8 cellular contexts compared by ENCODE assay signal in the genomic region with DNA sequence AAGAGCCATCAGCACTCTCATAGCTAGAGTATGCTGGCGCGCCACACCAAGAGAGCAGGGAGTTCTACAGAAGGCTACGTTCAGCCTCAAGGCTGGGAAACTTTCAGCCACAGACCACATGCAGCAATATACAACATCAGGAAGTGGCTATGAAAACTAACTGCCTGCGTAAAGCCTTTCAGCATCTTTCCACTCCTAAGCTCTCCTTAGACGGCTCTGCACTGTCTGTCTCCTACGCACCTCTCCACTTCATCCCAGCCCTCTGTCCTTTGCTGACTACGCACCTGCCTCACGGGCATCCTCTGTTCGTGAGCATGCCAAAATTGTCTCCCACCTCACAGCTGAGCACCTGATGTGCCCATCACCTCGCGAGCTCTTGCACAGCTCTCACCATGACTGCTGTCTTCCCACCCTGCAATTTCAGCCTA. TPM values are rescaled to one million over a fixed set of nuclear protein-coding genes. Genes with fewer than 3 reads are reported as not detected.
A peak's percentile ranks its signal among the peaks of the same experiment; 100 is the strongest.
DNase-seq lines count a peak whose midpoint lies in the region; TF ChIP-seq lines count a peak whose summit lies in the region.

No MANE protein-coding gene starts in this region.

- H3K36me3 Mint-ChIP-seq in T-helper 1 cell treated with Interleukin-12 subunit alpha and Interleukin-12 subunit beta and Interleukin-4 antibody, amounts not matched to agents 30 μg/mL and 1 μg/mL, for 36 hours (ENCODE audit: low read depth): peaks cover 48% of the 10 kb centered on the region
- peaks cover 9% of the 10 kb centered on the region for H3K36me3 Mint-ChIP-seq in activated naive CD8-positive, alpha-beta T cell

- no peaks in the 10 kb centered on the region for H3K4me1 ChIP-seq in ovary (ENCODE audit: insufficient read depth)

- no peak for TF ChIP-seq EP300 in ovary (IDR thresholded peaks at IDR 0.05)

- no peak overlapping the region for H3K4me3 ChIP-seq in ovary

- no peak overlapping the region for H3K27ac ChIP-seq in ovary

- 93 to 95% (median 95%) methylated on average over 11 of the region's 11 CpGs for WGBS in ovary, 3 donors

- TF ChIP-seq CTCF in GM20000 (IDR thresholded peaks at IDR 0.05; ENCODE audit: extremely low read depth, missing control alignments) (no peak), ovary (IDR thresholded peaks at IDR 0.05) (no peak)

- H3K36me3 ChIP-seq in ovary: no peaks in the 10 kb centered on the region

- no peaks in the 10 kb centered on the region for H3K27me3 ChIP-seq in ovary

- H3K4me1 Mint-ChIP-seq in T-helper 1 cell treated with Interleukin-12 subunit alpha and Interleukin-12 subunit beta and Interleukin-4 antibody, amounts not matched to agents 30 μg/mL and 1 μg/mL, for 36 hours (ENCODE audit: low read depth): peaks cover 30% of the 10 kb centered on the region
- peaks cover 42% of the 10 kb centered on the region for H3K4me1 Mint-ChIP-seq in activated naive CD8-positive, alpha-beta T cell (ENCODE audit: low read depth)

- TF ChIP-seq POLR2A in ovary (IDR thresholded peaks at IDR 0.05): no peak

- H3K27me3 Mint-ChIP-seq in T-helper 1 cell treated with Interleukin-12 subunit alpha and Interleukin-12 subunit beta and Interleukin-4 antibody, amounts not matched to agents 30 μg/mL and 1 μg/mL, for 36 hours (ENCODE audit: low read depth): no peaks in the 10 kb centered on the region
- H3K27me3 Mint-ChIP-seq in activated naive CD8-positive, alpha-beta T cell: no peaks in the 10 kb centered on the region

- H3K9me3 ChIP-seq in ovary: no peaks in the 10 kb centered on the region

- intact Hi-C loops in ovary (cut with DNase I): no loop called here

- no peaks in the 10 kb centered on the region for H3K9me3 Mint-ChIP-seq in T-helper 1 cell treated with Interleukin-12 subunit alpha and Interleukin-12 subunit beta and Interleukin-4 antibody, amounts not matched to agents 30 μg/mL and 1 μg/mL, for 36 hours
- H3K9me3 Mint-ChIP-seq in activated naive CD8-positive, alpha-beta T cell (ENCODE audit: low read depth): no peaks in the 10 kb centered on the region

- H3K4me3 Mint-ChIP-seq in T-helper 1 cell treated with Interleukin-12 subunit alpha and Interleukin-12 subunit beta and Interleukin-4 antibody, amounts not matched to agents 30 μg/mL and 1 μg/mL, for 36 hours: peak overlapping the region; percentile 82
- peak overlapping the region; percentile 72 for H3K4me3 Mint-ChIP-seq in activated naive CD8-positive, alpha-beta T cell

- in situ Hi-C loops in KBM-7 (cut with MboI; ENCODE audit: low pct_unique_long_range_greater_than_20kb, low sequenced_read_pairs): no loop called here

- DNase-seq in GM20000 (ENCODE audit: low spot score) (peak; percentile 40), ovary (no peak), NCI-H1105 treated with DMSO at 0.1 percent for 48 hours (lab: John Stamatoyannopoulos, UW) (no peak), KBM-7 (no peak), DMS53 (lab: John Stamatoyannopoulos, UW) (no peak)
- DNase-seq in stimulated activated CD8-positive, alpha-beta memory T cell treated with anti-CD3 and anti-CD28 coated beads, Interleukin-15, amount 100 ng/mL, for 24 hours (ENCODE audit: low read depth): peak; percentile 6

- H3K27ac Mint-ChIP-seq in T-helper 1 cell treated with Interleukin-12 subunit alpha and Interleukin-12 subunit beta and Interleukin-4 antibody, amounts not matched to agents 30 μg/mL and 1 μg/mL, for 36 hours: peak overlapping the region; percentile 100
- H3K27ac Mint-ChIP-seq in activated naive CD8-positive, alpha-beta T cell: peak overlapping the region; percentile 92

RNA-seq across cellular contexts. Expression of gene MPHOSPH9, which starts 9.7 kb away (rescaled TPM):
- total RNA-seq in ovary: 10 to 100 TPM; 14.2 to 28.4 (median 21.9) TPM
- polyA plus RNA-seq in ovary: 1 to 10 TPM; 4.2 to 8.7 TPM

RNA-seq across cellular contexts. Expression of gene MTRFR, which starts 10.0 kb away (rescaled TPM):
- total RNA-seq in ovary: 10 to 100 TPM; 13.4 to 21.2 (median 17.3) TPM
- 10 to 100 TPM; 17.5 to 20.0 TPM for polyA plus RNA-seq in ovary

RNA-seq across cellular contexts. Expression of gene CDK2AP1, which starts 48.4 kb away (rescaled TPM):
- total RNA-seq in ovary: 10 to 100 TPM; 34.5 to 93.1 (median 69.0) TPM
- 100 to 1,000 TPM in 1 of 2 donors, 10 to 100 TPM in 1; 71.1 to 144 TPM for polyA plus RNA-seq in ovary

Comparison
In these comparisons a context has a peak if more than half of its experiments do, and no peak if none do; other contexts are left out.
1. DNase-seq: peak in GM20000 (single experiment) and stimulated activated CD8-positive, alpha-beta memory T cell treated with anti-CD3 and anti-CD28 coated beads, Interleukin-15, amount 100 ng/mL, for 24 hours (single experiment); none in ovary (0 of 5), NCI-H1105 treated with DMSO at 0.1 percent for 48 hours (single experiment), KBM-7 (single experiment) and DMS53 (single experiment).